Comparison of ENCODE assay signal across 16 cellular contexts in genomic region chr1:53060580-53060979, GRCh38. TPM values are rescaled to one million over a fixed set of nuclear protein-coding genes. Genes with fewer than 3 reads are reported as not detected.
DNase-seq lines count a peak whose midpoint lies in the region; ATAC-seq and TF ChIP-seq lines count a peak whose summit lies in the region.
"Had no signal": no experiment of that assay in that cellular context is flagged by ENCODE, and none has a peak within 500 bp of the region (broad histone marks: within the 10 kb centered on the region; RNA-seq: fewer than 3 reads in every experiment).

No MANE protein-coding gene starts in this region.

- H3K4me1 Mint-ChIP-seq in CD8-positive, alpha-beta memory T cell, result peaks cover 6 to 11% (median 7%) of the 10 kb centered on the region in 3 donors
- H3K4me1 Mint-ChIP-seq: GM23338 had no signal

- no peaks in the 10 kb centered on the region for H3K9me3 ChIP-seq in right atrium auricular region
- H3K9me3 ChIP-seq in colonic mucosa, result no peaks in the 10 kb centered on the region
- no peaks in the 10 kb centered on the region for H3K9me3 ChIP-seq in muscle layer of duodenum (ENCODE audit: control insufficient read depth in 1 of 2, low read length in 2 of 2)
- H3K9me3 ChIP-seq in CD8-positive, alpha-beta memory T cell (ENCODE audit: low read length), result no peaks in the 10 kb centered on the region

- CTCF ChIA-PET in CD8-positive, alpha-beta memory T cell (lab: Charles Lee), result no interaction called here

- no peaks in the 10 kb centered on the region for H3K27me3 ChIP-seq in right atrium auricular region
- peaks cover 32% of the 10 kb centered on the region for H3K27me3 ChIP-seq in colonic mucosa
- peaks cover 7% of the 10 kb centered on the region for H3K27me3 ChIP-seq in muscle layer of duodenum (ENCODE audit: low read depth, low read length)
- peaks cover 35% of the 10 kb centered on the region for H3K27me3 ChIP-seq in CD8-positive, alpha-beta memory T cell (ENCODE audit: insufficient read depth, low read length, poor library complexity, severe bottlenecking)

- H3K27ac Mint-ChIP-seq in CD8-positive, alpha-beta memory T cell, result no peak overlapping the region
- H3K27ac Mint-ChIP-seq: activated naive CD4-positive, alpha-beta T cell treated with anti-CD3 and anti-CD28 coated beads for 36 hours; GM23338; T-helper 17 cell had no signal

- H3K27ac ChIP-seq in right atrium auricular region (peak overlapping the region; percentile 69 to 72), colonic mucosa (peak overlapping the region; percentile 12), muscle layer of duodenum (ENCODE audit: low read length) (peak overlapping the region; percentile 40)
- no peak overlapping the region for H3K27ac ChIP-seq in CD8-positive, alpha-beta memory T cell (ENCODE audit: low read depth, low read length)
- H3K27ac ChIP-seq: RWPE1 had no signal

- H3K9ac ChIP-seq in colonic mucosa (ENCODE audit: low read depth in 2 of 2, low read length in 2 of 2), result no peak overlapping the region

- TF ChIP-seq CTCF in right atrium auricular region (IDR thresholded peaks at IDR 0.05), result no peak
- no peak for TF ChIP-seq CTCF in colonic mucosa (IDR thresholded peaks at IDR 0.05)

- H3K4me3 Mint-ChIP-seq in CD8-positive, alpha-beta memory T cell, result peak overlapping the region in 2 of 7 donors; percentile 44 to 51
- H3K4me3 Mint-ChIP-seq: activated naive CD4-positive, alpha-beta T cell treated with anti-CD3 and anti-CD28 coated beads for 36 hours had no signal

- POLR2A ChIA-PET in CD8-positive, alpha-beta memory T cell (lab: Charles Lee), result no interaction called here

- DNase-seq in right atrium auricular region (ENCODE audit: low spot score) (peak; percentile 69), cardiac septum (ENCODE audit: low spot score) (no peak), colonic mucosa (no peak), NCI-H748 (lab: John Stamatoyannopoulos, UW; ENCODE audit: unreplicated experiment) (no peak)
- no peak for DNase-seq in CD8-positive, alpha-beta memory T cell
- DNase-seq: activated naive CD4-positive, alpha-beta T cell treated with anti-CD3 and anti-CD28 coated beads for 36 hours; NCI-H69; stimulated activated CD4-positive, alpha-beta T cell treated with anti-CD3 and anti-CD28 coated beads, Interleukin-15, amount 100 ng/mL, for 24 hours; T-helper 17 cell had no signal

- H3K4me3 ChIP-seq in right atrium auricular region, result no peak overlapping the region
- no peak overlapping the region for H3K4me3 ChIP-seq in colonic mucosa
- no peak overlapping the region for H3K4me3 ChIP-seq in muscle layer of duodenum (ENCODE audit: low read depth in 1 of 2, low read length in 2 of 2)
- no peak overlapping the region for H3K4me3 ChIP-seq in CD8-positive, alpha-beta memory T cell (ENCODE audit: low read length)

- no peaks in the 10 kb centered on the region for H3K9me3 Mint-ChIP-seq in CD8-positive, alpha-beta memory T cell
- H3K9me3 Mint-ChIP-seq: activated naive CD4-positive, alpha-beta T cell treated with anti-CD3 and anti-CD28 coated beads for 36 hours; central memory CD8-positive, alpha-beta T cell; GM23338 had no signal

- intact Hi-C loops in cardiac septum (cut with DNase I) (loop anchor here (5.0 kb wide), 1 partner anchor 62 kb away; no protein-coding TSS in a partner anchor), colonic mucosa (cut with DNase I) (no loop called here)

- H3K4me1 ChIP-seq in right atrium auricular region (peaks cover 0 to 46% of the 10 kb centered on the region in 2 donors), colonic mucosa (no peaks in the 10 kb centered on the region), muscle layer of duodenum (ENCODE audit: control insufficient read depth in 1 of 2, insufficient read depth in 2 of 2, low read length in 2 of 2) (peaks cover 0 to 30% of the 10 kb centered on the region in 2 donors)
- H3K4me1 ChIP-seq in CD8-positive, alpha-beta memory T cell (ENCODE audit: insufficient read depth, low read length), result peaks cover 5% of the 10 kb centered on the region

- H3K36me3 Mint-ChIP-seq in CD8-positive, alpha-beta memory T cell, result peaks cover 0 to 4% (median 0%) of the 10 kb centered on the region in 3 donors

- no peak for ATAC-seq in HG03097 (IDR thresholded peaks at IDR 0.05; ENCODE audit: low FRiP score, unreplicated experiment)
- ATAC-seq in HG02885 (IDR thresholded peaks at IDR 0.05; ENCODE audit: poor library complexity, unreplicated experiment), result no peak
- ATAC-seq: T-helper 17 cell had no signal

- H3K36me3 ChIP-seq in right atrium auricular region (no peaks in the 10 kb centered on the region), colonic mucosa (no peaks in the 10 kb centered on the region), muscle layer of duodenum (ENCODE audit: control insufficient read depth in 1 of 2, insufficient read depth in 2 of 2, low read length in 2 of 2) (no peaks in the 10 kb centered on the region)
- no peaks in the 10 kb centered on the region for H3K36me3 ChIP-seq in CD8-positive, alpha-beta memory T cell (ENCODE audit: insufficient read depth, low read length)

- H3K27me3 Mint-ChIP-seq in CD8-positive, alpha-beta memory T cell, result peaks cover 27 to 38% of the 10 kb centered on the region in 2 donors

RNA-seq across cellular contexts. Expression of gene PODN, which starts 1.4 kb away (rescaled TPM):
- total RNA-seq in right atrium auricular region, result 10 to 100 TPM; 44.1 to 47.2 TPM
- 19.4 TPM for total RNA-seq in cardiac septum
- total RNA-seq in colonic mucosa, result 1 to 10 TPM; 3.2 to 9.1 TPM
- not detected for total RNA-seq in CD8-positive, alpha-beta memory T cell
- 0.53 TPM for polyA plus RNA-seq in CD8-positive, alpha-beta memory T cell
- total RNA-seq: A673; activated naive CD4-positive, alpha-beta T cell treated with anti-CD3 and anti-CD28 coated beads for 36 hours; T-helper 17 cell had no signal

Comparison
In these comparisons a context has a peak if more than half of its experiments do, and no peak if none do; other contexts are left out.
1. RNA of gene PODN, which starts 1.4 kb away (total RNA-seq): 44.1 to 47.2 TPM in right atrium auricular region, 19.4 TPM in cardiac septum (single experiment) and 3.2 to 9.1 TPM in colonic mucosa; not detected in CD8-positive, alpha-beta memory T cell; every median in the first group is over 4 times any median in the second.